In the genomic region with DNA sequence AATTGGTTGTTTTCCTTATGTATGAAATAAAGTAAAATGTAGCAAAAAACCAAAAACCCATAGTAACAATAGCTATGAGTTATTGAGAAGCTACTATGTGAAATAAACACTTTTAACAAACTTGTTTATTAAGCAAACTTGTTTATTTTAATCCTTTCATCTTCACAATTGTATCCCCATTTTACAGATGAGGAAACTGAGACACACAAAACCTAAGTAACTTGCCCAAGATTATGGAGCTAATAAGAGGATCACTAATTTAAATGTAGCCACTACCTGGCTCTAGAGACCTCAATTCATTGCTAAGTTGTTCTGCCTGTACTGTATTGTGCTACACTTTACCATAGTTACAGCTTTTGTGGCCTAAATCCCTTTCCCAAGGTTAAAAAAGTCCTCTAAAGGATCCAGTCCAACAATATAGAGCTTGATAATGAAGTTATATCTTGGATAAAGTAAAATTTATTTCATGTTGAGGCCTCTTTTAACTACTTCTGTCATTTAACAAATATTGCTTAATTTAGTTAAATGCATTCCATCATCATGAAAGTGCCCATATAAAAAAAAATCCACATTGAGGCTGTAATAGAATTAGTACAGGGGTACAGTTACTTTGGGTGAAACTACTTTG, we compare ENCODE assay signal across 3 cellular contexts.
TF ChIP-seq lines count a peak whose summit lies in the region.

No MANE protein-coding gene starts in this region.

TF ChIP-seq in SK-N-SH treated with all-trans-retinoic acid at 6 μM for 48 hours, 23 proteins besides CTCF, POLR2A, EP300 and RAD21 (continued from another document):
- TF ChIP-seq CSRNP3 (CRISPR knock-in tag; IDR thresholded peaks at IDR 0.05) (peak; percentile 74; the same call in 1 of the 2 replicates), CSDC2 (CRISPR knock-in tag; IDR thresholded peaks at IDR 0.05) (0 out of 2 replicates have a peak, but pooled peaks have one; percentile 37), PPARA (CRISPR knock-in tag; IDR thresholded peaks at IDR 0.05; ENCODE audit: borderline replicate concordance) (no peak), ESRRG (CRISPR knock-in tag; IDR thresholded peaks at IDR 0.05) (peak; percentile 63; the same call in 1 of the 2 replicates), GLIS3 (CRISPR knock-in tag; IDR thresholded peaks at IDR 0.05) (0 out of 2 replicates have a peak, but pooled peaks have one; percentile 64), ISL1 (CRISPR knock-in tag; IDR thresholded peaks at IDR 0.05) (peak; percentile 99)
- TF ChIP-seq, protein P1, sequence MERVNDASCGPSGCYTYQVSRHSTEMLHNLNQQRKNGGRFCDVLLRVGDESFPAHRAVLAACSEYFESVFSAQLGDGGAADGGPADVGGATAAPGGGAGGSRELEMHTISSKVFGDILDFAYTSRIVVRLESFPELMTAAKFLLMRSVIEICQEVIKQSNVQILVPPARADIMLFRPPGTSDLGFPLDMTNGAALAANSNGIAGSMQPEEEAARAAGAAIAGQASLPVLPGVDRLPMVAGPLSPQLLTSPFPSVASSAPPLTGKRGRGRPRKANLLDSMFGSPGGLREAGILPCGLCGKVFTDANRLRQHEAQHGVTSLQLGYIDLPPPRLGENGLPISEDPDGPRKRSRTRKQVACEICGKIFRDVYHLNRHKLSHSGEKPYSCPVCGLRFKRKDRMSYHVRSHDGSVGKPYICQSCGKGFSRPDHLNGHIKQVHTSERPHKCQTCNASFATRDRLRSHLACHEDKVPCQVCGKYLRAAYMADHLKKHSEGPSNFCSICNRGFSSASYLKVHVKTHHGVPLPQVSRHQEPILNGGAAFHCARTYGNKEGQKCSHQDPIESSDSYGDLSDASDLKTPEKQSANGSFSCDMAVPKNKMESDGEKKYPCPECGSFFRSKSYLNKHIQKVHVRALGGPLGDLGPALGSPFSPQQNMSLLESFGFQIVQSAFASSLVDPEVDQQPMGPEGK (CRISPR knock-in tag; IDR thresholded peaks at IDR 0.05; ENCODE audit: borderline replicate concordance) = peak; percentile 68; the same call in 1 of the 2 replicates
- TF ChIP-seq, protein P2, sequence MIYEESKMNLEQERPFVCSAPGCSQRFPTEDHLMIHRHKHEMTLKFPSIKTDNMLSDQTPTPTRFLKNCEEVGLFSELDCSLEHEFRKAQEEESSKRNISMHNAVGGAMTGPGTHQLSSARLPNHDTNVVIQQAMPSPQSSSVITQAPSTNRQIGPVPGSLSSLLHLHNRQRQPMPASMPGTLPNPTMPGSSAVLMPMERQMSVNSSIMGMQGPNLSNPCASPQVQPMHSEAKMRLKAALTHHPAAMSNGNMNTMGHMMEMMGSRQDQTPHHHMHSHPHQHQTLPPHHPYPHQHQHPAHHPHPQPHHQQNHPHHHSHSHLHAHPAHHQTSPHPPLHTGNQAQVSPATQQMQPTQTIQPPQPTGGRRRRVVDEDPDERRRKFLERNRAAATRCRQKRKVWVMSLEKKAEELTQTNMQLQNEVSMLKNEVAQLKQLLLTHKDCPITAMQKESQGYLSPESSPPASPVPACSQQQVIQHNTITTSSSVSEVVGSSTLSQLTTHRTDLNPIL (CRISPR knock-in tag; IDR thresholded peaks at IDR 0.05; ENCODE audit: low read depth) = peak; percentile 98

TF ChIP-seq in SK-N-SH, 30 proteins besides CTCF, POLR2A, EP300 and RAD21:
- TF ChIP-seq, protein P3, sequence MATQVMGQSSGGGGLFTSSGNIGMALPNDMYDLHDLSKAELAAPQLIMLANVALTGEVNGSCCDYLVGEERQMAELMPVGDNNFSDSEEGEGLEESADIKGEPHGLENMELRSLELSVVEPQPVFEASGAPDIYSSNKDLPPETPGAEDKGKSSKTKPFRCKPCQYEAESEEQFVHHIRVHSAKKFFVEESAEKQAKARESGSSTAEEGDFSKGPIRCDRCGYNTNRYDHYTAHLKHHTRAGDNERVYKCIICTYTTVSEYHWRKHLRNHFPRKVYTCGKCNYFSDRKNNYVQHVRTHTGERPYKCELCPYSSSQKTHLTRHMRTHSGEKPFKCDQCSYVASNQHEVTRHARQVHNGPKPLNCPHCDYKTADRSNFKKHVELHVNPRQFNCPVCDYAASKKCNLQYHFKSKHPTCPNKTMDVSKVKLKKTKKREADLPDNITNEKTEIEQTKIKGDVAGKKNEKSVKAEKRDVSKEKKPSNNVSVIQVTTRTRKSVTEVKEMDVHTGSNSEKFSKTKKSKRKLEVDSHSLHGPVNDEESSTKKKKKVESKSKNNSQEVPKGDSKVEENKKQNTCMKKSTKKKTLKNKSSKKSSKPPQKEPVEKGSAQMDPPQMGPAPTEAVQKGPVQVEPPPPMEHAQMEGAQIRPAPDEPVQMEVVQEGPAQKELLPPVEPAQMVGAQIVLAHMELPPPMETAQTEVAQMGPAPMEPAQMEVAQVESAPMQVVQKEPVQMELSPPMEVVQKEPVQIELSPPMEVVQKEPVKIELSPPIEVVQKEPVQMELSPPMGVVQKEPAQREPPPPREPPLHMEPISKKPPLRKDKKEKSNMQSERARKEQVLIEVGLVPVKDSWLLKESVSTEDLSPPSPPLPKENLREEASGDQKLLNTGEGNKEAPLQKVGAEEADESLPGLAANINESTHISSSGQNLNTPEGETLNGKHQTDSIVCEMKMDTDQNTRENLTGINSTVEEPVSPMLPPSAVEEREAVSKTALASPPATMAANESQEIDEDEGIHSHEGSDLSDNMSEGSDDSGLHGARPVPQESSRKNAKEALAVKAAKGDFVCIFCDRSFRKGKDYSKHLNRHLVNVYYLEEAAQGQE (IDR thresholded peaks at IDR 0.05; ENCODE audit: low read depth, low read length) = no peak
- TF ChIP-seq CHD2 (IDR thresholded peaks at IDR 0.05; ENCODE audit: low read length, partially characterized antibody) (no peak), YY1 (IDR thresholded peaks at IDR 0.05; ENCODE audit: low read depth) (no peak)
TF ChIP-seq in SK-N-SH: peak in this region for 0.

TF ChIP-seq in WTC11, 78 proteins besides CTCF, POLR2A, EP300 and RAD21 (continued from another document):
- TF ChIP-seq, protein P4, sequence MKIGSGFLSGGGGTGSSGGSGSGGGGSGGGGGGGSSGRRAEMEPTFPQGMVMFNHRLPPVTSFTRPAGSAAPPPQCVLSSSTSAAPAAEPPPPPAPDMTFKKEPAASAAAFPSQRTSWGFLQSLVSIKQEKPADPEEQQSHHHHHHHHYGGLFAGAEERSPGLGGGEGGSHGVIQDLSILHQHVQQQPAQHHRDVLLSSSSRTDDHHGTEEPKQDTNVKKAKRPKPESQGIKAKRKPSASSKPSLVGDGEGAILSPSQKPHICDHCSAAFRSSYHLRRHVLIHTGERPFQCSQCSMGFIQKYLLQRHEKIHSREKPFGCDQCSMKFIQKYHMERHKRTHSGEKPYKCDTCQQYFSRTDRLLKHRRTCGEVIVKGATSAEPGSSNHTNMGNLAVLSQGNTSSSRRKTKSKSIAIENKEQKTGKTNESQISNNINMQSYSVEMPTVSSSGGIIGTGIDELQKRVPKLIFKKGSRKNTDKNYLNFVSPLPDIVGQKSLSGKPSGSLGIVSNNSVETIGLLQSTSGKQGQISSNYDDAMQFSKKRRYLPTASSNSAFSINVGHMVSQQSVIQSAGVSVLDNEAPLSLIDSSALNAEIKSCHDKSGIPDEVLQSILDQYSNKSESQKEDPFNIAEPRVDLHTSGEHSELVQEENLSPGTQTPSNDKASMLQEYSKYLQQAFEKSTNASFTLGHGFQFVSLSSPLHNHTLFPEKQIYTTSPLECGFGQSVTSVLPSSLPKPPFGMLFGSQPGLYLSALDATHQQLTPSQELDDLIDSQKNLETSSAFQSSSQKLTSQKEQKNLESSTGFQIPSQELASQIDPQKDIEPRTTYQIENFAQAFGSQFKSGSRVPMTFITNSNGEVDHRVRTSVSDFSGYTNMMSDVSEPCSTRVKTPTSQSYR (CRISPR knock-in tag; IDR thresholded peaks at IDR 0.05) = no peak
- TF ChIP-seq NR3C1 (CRISPR knock-in tag; conservative IDR thresholded peaks at IDR 0.05; ENCODE audit: low read depth) = no peak
- TF ChIP-seq ZBTB21 (CRISPR knock-in tag; IDR thresholded peaks at IDR 0.05; ENCODE audit: borderline replicate concordance) = no peak
- TF ChIP-seq, protein P5, sequence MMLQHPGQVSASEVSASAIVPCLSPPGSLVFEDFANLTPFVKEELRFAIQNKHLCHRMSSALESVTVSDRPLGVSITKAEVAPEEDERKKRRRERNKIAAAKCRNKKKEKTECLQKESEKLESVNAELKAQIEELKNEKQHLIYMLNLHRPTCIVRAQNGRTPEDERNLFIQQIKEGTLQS (CRISPR knock-in tag; conservative IDR thresholded peaks at IDR 0.05) = no peak
- TF ChIP-seq HMGA2 (CRISPR knock-in tag; IDR thresholded peaks at IDR 0.05) = no peak
- TF ChIP-seq, protein P6, sequence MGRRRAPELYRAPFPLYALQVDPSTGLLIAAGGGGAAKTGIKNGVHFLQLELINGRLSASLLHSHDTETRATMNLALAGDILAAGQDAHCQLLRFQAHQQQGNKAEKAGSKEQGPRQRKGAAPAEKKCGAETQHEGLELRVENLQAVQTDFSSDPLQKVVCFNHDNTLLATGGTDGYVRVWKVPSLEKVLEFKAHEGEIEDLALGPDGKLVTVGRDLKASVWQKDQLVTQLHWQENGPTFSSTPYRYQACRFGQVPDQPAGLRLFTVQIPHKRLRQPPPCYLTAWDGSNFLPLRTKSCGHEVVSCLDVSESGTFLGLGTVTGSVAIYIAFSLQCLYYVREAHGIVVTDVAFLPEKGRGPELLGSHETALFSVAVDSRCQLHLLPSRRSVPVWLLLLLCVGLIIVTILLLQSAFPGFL (CRISPR knock-in tag; IDR thresholded peaks at IDR 0.05; ENCODE audit: borderline replicate concordance) = no peak
- no peak for TF ChIP-seq TCF7 (CRISPR knock-in tag; IDR thresholded peaks at IDR 0.05; ENCODE audit: low read depth)
- TF ChIP-seq ZNF219 (CRISPR knock-in tag; IDR thresholded peaks at IDR 0.05; ENCODE audit: borderline replicate concordance) = no peak
- TF ChIP-seq ELF4 (CRISPR knock-in tag; IDR thresholded peaks at IDR 0.05; ENCODE audit: low read depth) = no peak
